In the genomic region with DNA sequence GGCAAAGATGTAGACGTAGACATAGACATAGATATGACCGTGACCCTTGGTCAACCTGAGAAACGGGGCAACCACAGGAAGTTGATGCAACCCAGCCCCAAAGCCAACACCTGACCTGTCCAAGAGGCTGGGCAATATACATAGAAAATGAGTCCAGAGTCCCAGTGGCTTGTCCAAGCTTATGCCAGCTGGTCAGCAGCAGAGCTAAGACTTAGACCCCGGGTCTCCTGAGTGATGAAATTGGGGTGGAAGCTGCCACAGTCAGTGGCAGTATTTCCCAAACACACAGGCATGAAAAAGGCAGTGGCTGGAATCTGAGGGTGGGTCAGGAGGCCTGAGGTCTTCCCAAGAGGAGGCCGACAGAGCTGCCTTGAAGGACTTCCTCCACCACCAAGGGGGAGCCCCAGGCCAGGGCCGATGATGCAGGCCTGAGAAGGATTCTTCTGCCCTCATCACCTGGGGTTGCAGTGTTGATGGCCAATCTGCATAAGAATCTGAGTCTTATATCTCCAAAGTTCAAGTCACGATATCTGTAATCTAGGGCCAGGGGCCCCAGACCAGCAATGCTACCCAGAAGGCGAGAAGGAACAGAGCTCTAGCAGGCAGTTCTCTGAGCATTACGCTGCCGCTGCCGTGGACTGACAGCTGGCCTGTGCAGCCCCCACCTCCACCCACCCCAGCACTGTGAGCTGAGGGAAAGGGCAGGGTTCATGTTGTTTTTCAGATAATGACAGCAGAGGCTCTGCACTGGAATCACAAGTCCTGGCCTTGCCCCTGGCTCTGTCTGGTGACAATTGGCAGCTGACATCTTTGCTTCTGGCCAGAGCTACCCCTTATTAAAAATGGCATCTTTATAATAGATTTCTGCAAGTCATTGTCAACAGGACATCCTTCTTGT, we compare ENCODE assay signal across 15 cellular contexts.
A peak's percentile ranks its signal among the peaks of the same experiment; 100 is the strongest.
DNase-seq lines count a peak whose midpoint lies in the region; ATAC-seq, FAIRE-seq and TF ChIP-seq lines count a peak whose summit lies in the region.
"Had no signal": no experiment of that assay in that cellular context is flagged by ENCODE, and none has a peak within 500 bp of the region (broad histone marks: within the 10 kb centered on the region; RNA-seq: fewer than 3 reads in every experiment).

No MANE protein-coding gene starts in this region.

- no peaks in the 10 kb centered on the region for H3K79me1 ChIP-seq in mesenchymal stem cell (replicated peaks; ENCODE audit: low read length, poor library complexity, severe bottlenecking)

- no peak for FAIRE-seq in H54 (lab: Jason Lieb, UNC)
- FAIRE-seq: GM12878 had no signal

- no peak for TF ChIP-seq CTCF in Peyer's patch (IDR thresholded peaks at IDR 0.05)

- no peak overlapping the region for H2BK12ac ChIP-seq in mesenchymal stem cell (ENCODE audit: low read length in 2 of 2)

- H3K9me3 ChIP-seq in Peyer's patch: no peaks in the 10 kb centered on the region
- H3K9me3 ChIP-seq in mesenchymal stem cell (ENCODE audit: control insufficient read depth, low read length): no peaks in the 10 kb centered on the region

- no peak overlapping the region for H4K91ac ChIP-seq in mesenchymal stem cell (ENCODE audit: low read length)

- no peak overlapping the region for H3K4ac ChIP-seq in mesenchymal stem cell (ENCODE audit: low read depth in 1 of 2, low read length in 2 of 2)

- H3K14ac ChIP-seq in mesenchymal stem cell (ENCODE audit: low read length in 2 of 2): no peak overlapping the region

- DNase-seq in COR-L47 (lab: John Stamatoyannopoulos, UW) (peak; percentile 39), Peyer's patch (no peak), left ventricle myocardium superior (peak; percentile 58), posterior cingulate gyrus (peak; percentile 66 to 96 (median 78)), H54 (ENCODE audit: insufficient read length, low spot score) (no peak), mesenchymal stem cell (no peak)
- DNase-seq: CD4-positive, CD25-positive, alpha-beta regulatory T cell; Karpas-422; mammary epithelial cell; NCI-H526; stimulated activated naive CD8-positive, alpha-beta T cell treated with anti-CD3 and anti-CD28 coated beads, Interleukin-15, Interleukin-2, amounts not matched to agents 100 U/mL and 50 U/mL, for 24 hours; T-helper 1 cell had no signal

- H3K27me3 ChIP-seq in Peyer's patch (no peaks in the 10 kb centered on the region), mesenchymal stem cell (ENCODE audit: control insufficient read depth in 1 of 2, insufficient read depth in 1 of 2, low read length in 2 of 2) (peaks cover 13 to 19% of the 10 kb centered on the region in 2 experiments)

- no peak overlapping the region for H3K9ac ChIP-seq in mesenchymal stem cell (ENCODE audit: low read length)

- ATAC-seq in left ventricle myocardium superior: peak; percentile 79
- ATAC-seq in esophagus mucosa: no peak
- no peak for ATAC-seq in GM21786 (IDR thresholded peaks at IDR 0.05; ENCODE audit: unreplicated experiment)
- ATAC-seq: GM12878; stimulated activated naive CD8-positive, alpha-beta T cell treated with anti-CD3 and anti-CD28 coated beads, Interleukin-15, Interleukin-2, amounts not matched to agents 100 U/mL and 50 U/mL, for 24 hours had no signal

- H3K18ac ChIP-seq in mesenchymal stem cell (ENCODE audit: low read depth in 1 of 2, low read length in 2 of 2): no peak overlapping the region

- intact Hi-C loops in left ventricle myocardium superior (cut with micrococcal nuclease): no loop called here
- intact Hi-C loops in posterior cingulate gyrus (cut with DNase I): loop anchor here (5.0 kb wide), 1 partner anchor 53 kb away; no protein-coding TSS in a partner anchor

- no peak overlapping the region for H2BK5ac ChIP-seq in mesenchymal stem cell (ENCODE audit: low read depth, low read length, poor library complexity, severe bottlenecking)

- no peak overlapping the region for H3K4me3 ChIP-seq in Peyer's patch
- H3K4me3 ChIP-seq in mesenchymal stem cell (ENCODE audit: insufficient read depth in 1 of 2, low read depth in 1 of 2, low read length in 2 of 2): no peak overlapping the region
- H3K4me3 ChIP-seq: GM12878 had no signal

- H2BK15ac ChIP-seq in mesenchymal stem cell (ENCODE audit: low read depth, poor library complexity, severe bottlenecking): no peak overlapping the region

- no peak for TF ChIP-seq POLR2A in Peyer's patch (IDR thresholded peaks at IDR 0.05)
- TF ChIP-seq POLR2A in H54 (IDR thresholded peaks at IDR 0.05; ENCODE audit: low read depth, low read length): no peak

- H2BK120ac ChIP-seq in mesenchymal stem cell (ENCODE audit: low read depth, low read length): no peak overlapping the region

- peak overlapping the region; percentile 70 to 83 (median 76) for H3K27ac ChIP-seq in Peyer's patch
- H3K27ac ChIP-seq in mesenchymal stem cell (ENCODE audit: low read length, poor library complexity, severe bottlenecking): no peak overlapping the region

- H3K4me1 ChIP-seq in Peyer's patch: peaks cover 0 to 9% (median 0%) of the 10 kb centered on the region in 4 donors
- no peaks in the 10 kb centered on the region for H3K4me1 ChIP-seq in mesenchymal stem cell (ENCODE audit: control insufficient read depth, insufficient read depth, low read depth, low read length)

- H3K4me2 ChIP-seq in mesenchymal stem cell (ENCODE audit: low read length, poor library complexity, severe bottlenecking): no peak overlapping the region

- no peak overlapping the region for H2AK5ac ChIP-seq in mesenchymal stem cell (ENCODE audit: low read length, severe bottlenecking)

- WGBS in mesenchymal stem cell: 65% methylated on average over 11 of the region's 11 CpGs

- H3K23ac ChIP-seq in mesenchymal stem cell (ENCODE audit: low read length in 2 of 2): no peak overlapping the region

- no peak overlapping the region for H2AFZ ChIP-seq in mesenchymal stem cell (ENCODE audit: low read depth, low read length)

- no peaks in the 10 kb centered on the region for H3K36me3 ChIP-seq in Peyer's patch
- H3K36me3 ChIP-seq in mesenchymal stem cell (ENCODE audit: control insufficient read depth in 1 of 2, insufficient read depth in 2 of 2, low read depth in 1 of 2, low read length in 2 of 2): no peaks in the 10 kb centered on the region

- no peak overlapping the region for H4K8ac ChIP-seq in mesenchymal stem cell (ENCODE audit: low read length)

Comparison
In these comparisons a context has a peak if more than half of its experiments do, and no peak if none do; other contexts are left out.
1. DNase-seq: peak in COR-L47 (single experiment), left ventricle myocardium superior (single experiment) and posterior cingulate gyrus (10 of 10); none in Peyer's patch (0 of 3), H54 (single experiment) and mesenchymal stem cell (single experiment).